Comparison of ENCODE assay signal across 1 cellular context in genomic region chr6:160076009-160076408, GRCh38.
TF ChIP-seq lines count a peak whose summit lies in the region.

No MANE protein-coding gene starts in this region.

TF ChIP-seq in GM12878, 131 proteins besides CTCF, POLR2A, EP300 and RAD21 (continued from another document):
- TF ChIP-seq DPF2 (IDR thresholded peaks at IDR 0.05) (peak; percentile 39; the same call in 1 of the 2 replicates), NFIC (IDR thresholded peaks at IDR 0.05; ENCODE audit: low read depth, low read length) (peak; percentile 72), ATF2 (IDR thresholded peaks at IDR 0.05; ENCODE audit: low read length) (peak; percentile 71; the same call in 1 of the 2 replicates), JUNB (IDR thresholded peaks at IDR 0.05) (peak; percentile 97), ESRRA (IDR thresholded peaks at IDR 0.05; ENCODE audit: low read length) (no peak), YY1 (IDR thresholded peaks at IDR 0.05; ENCODE audit: low read depth, low read length) (peak; percentile 64; the same call in 1 of the 2 replicates), ZNF217 (IDR thresholded peaks at IDR 0.05) (peak; percentile 55; the same call in 1 of the 2 replicates), BCL11A (IDR thresholded peaks at IDR 0.05; ENCODE audit: low read depth, low read length) (0 out of 2 replicates have a peak, but pooled peaks have one; percentile 15), FOXM1 (IDR thresholded peaks at IDR 0.05; ENCODE audit: low read depth, low read length) (peak; percentile 70; the same call in 1 of the 2 replicates)
